In genomic region chr11:95066721-95067041, GRCh38 we compare ENCODE assay signal across 8 cellular contexts. TPM values are rescaled to one million over a fixed set of nuclear protein-coding genes. Genes with fewer than 3 reads are reported as not detected.
A peak's percentile ranks its signal among the peaks of the same experiment; 100 is the strongest.
DNase-seq lines count a peak whose midpoint lies in the region; ATAC-seq and TF ChIP-seq lines count a peak whose summit lies in the region.

Gene SRSF8, plus strand, starts transcription at chr11:95066919. Its CDS starts 308 bp downstream, at chr11:95067227.

- TF ChIP-seq CTCF in DND-41 (IDR thresholded peaks at IDR 0.05; ENCODE audit: borderline replicate concordance, extremely low read depth, low read length, poor library complexity, severe bottlenecking): no peak

- H3K36me3 Mint-ChIP-seq in activated T-helper 1 cell treated with anti-CD3 and anti-CD28 coated beads, Interleukin-12 subunit alpha, Interleukin-12 subunit beta, Interleukin-2, Interleukin-4 antibody, amounts not matched to agents 30 ng/mL and 10 ng/mL and 1 ng/mL, durations not matched to agents 14 hours and 24 hours and 36 hours (ENCODE audit: low read depth): peaks cover 14% of the 10 kb centered on the region

- H3K4me3 Mint-ChIP-seq in activated T-helper 1 cell treated with anti-CD3 and anti-CD28 coated beads, Interleukin-12 subunit alpha, Interleukin-12 subunit beta, Interleukin-2, Interleukin-4 antibody, amounts not matched to agents 30 ng/mL and 10 ng/mL and 1 ng/mL, durations not matched to agents 14 hours and 24 hours and 36 hours: peak within 1 kb of the TSS; percentile 95

- H3K9me3 Mint-ChIP-seq in activated T-helper 1 cell treated with anti-CD3 and anti-CD28 coated beads, Interleukin-12 subunit alpha, Interleukin-12 subunit beta, Interleukin-2, Interleukin-4 antibody, amounts not matched to agents 30 ng/mL and 10 ng/mL and 1 ng/mL, durations not matched to agents 14 hours and 24 hours and 36 hours: no peaks in the 10 kb centered on the region

- DNase-seq in DND-41 (no peak), HS-5 (ENCODE audit: low read depth) (peak; percentile 3), left ventricle myocardium superior (no peak), skeletal muscle cell (ENCODE audit: low read depth) (no peak), dedifferentiated amniotic fluid mesenchymal stem cell (ENCODE audit: extremely low spot score) (no peak), AML-193 (lab: John Stamatoyannopoulos, UW) (no peak)
- DNase-seq in activated T-helper 1 cell treated with anti-CD3 and anti-CD28 coated beads, Interleukin-12 subunit alpha, Interleukin-12 subunit beta, Interleukin-2, Interleukin-4 antibody, amounts not matched to agents 30 ng/mL and 10 ng/mL and 1 ng/mL, durations not matched to agents 14 hours and 24 hours and 36 hours (ENCODE audit: low spot score): no peak

- H3K4me1 Mint-ChIP-seq in activated T-helper 1 cell treated with anti-CD3 and anti-CD28 coated beads, Interleukin-12 subunit alpha, Interleukin-12 subunit beta, Interleukin-2, Interleukin-4 antibody, amounts not matched to agents 30 ng/mL and 10 ng/mL and 1 ng/mL, durations not matched to agents 14 hours and 24 hours and 36 hours (ENCODE audit: low read depth): peaks cover 28% of the 10 kb centered on the region

- H3K4me1 ChIP-seq in DND-41 (ENCODE audit: insufficient read depth, low read length): peaks cover 28% of the 10 kb centered on the region

- H3K27me3 ChIP-seq in DND-41 (ENCODE audit: insufficient read depth, low read length, poor library complexity): no peaks in the 10 kb centered on the region

- peak within 1 kb of the TSS; percentile 77 for H3K4me2 ChIP-seq in DND-41 (ENCODE audit: insufficient read depth, low read length)

- H3K27ac Mint-ChIP-seq in activated T-helper 1 cell treated with anti-CD3 and anti-CD28 coated beads, Interleukin-12 subunit alpha, Interleukin-12 subunit beta, Interleukin-2, Interleukin-4 antibody, amounts not matched to agents 30 ng/mL and 10 ng/mL and 1 ng/mL, durations not matched to agents 14 hours and 24 hours and 36 hours: peak within 1 kb of the TSS; percentile 96

- peak within 1 kb of the TSS; percentile 62 to 73 for H3K4me3 ChIP-seq in DND-41 (ENCODE audit: low read depth in 1 of 2, low read length in 2 of 2)
- H3K4me3 ChIP-seq in skeletal muscle cell (ENCODE audit: low read depth, low read length): peak within 1 kb of the TSS; percentile 86

- no peaks in the 10 kb centered on the region for H3K9me3 ChIP-seq in DND-41 (ENCODE audit: insufficient read depth, low read length, severe bottlenecking)

- peak within 1 kb of the TSS; percentile 84 for H2AFZ ChIP-seq in DND-41 (ENCODE audit: low read depth, low read length)

- H4K20me1 ChIP-seq in DND-41 (ENCODE audit: insufficient read depth, low read length): peaks cover 4% of the 10 kb centered on the region; the same call in 1 of the 2 replicates

- H3K9ac ChIP-seq in DND-41 (ENCODE audit: low read depth, low read length): peak within 1 kb of the TSS; percentile 69

- H3K27me3 Mint-ChIP-seq in activated T-helper 1 cell treated with anti-CD3 and anti-CD28 coated beads, Interleukin-12 subunit alpha, Interleukin-12 subunit beta, Interleukin-2, Interleukin-4 antibody, amounts not matched to agents 30 ng/mL and 10 ng/mL and 1 ng/mL, durations not matched to agents 14 hours and 24 hours and 36 hours (ENCODE audit: insufficient read depth): peaks cover 28% of the 10 kb centered on the region

- peaks cover 4% of the 10 kb centered on the region; the same call in 1 of the 2 replicates for H3K36me3 ChIP-seq in DND-41 (ENCODE audit: insufficient read depth, low read length)

- peak within 1 kb of the TSS; percentile 87 for H3K27ac ChIP-seq in DND-41 (ENCODE audit: low read length)

- intact Hi-C loops in activated T-helper 1 cell treated with anti-CD3 and anti-CD28 coated beads, Interleukin-12 subunit alpha, Interleukin-12 subunit beta, Interleukin-2, Interleukin-4 antibody, amounts not matched to agents 30 ng/mL and 10 ng/mL and 1 ng/mL, durations not matched to agents 14 hours and 24 hours and 36 hours (cut with micrococcal nuclease): loop anchor here (1.0 to 10.0 kb wide), 7 partner anchors 444 to 1326 kb away; partner anchors contain the start of genes ANKRD49, C11orf54, CCDC82 and FUT4
- intact Hi-C loops in left ventricle myocardium superior (cut with micrococcal nuclease): loop anchor here (10.0 kb wide), 1 partner anchor 92 kb away; the partner anchor contains the start of genes CWC15 and KDM4D

- H3K79me2 ChIP-seq in DND-41 (ENCODE audit: insufficient read depth, low read length): peaks cover 33% of the 10 kb centered on the region

- peak; percentile 40 for ATAC-seq in DND-41 (ENCODE audit: insufficient read depth, low read depth)
- peak; percentile 42 for ATAC-seq in GM21390 (IDR thresholded peaks at IDR 0.05; ENCODE audit: unreplicated experiment)
- ATAC-seq in left ventricle myocardium superior: no peak

RNA-seq across cellular contexts. Expression of gene SRSF8, which starts in this region (rescaled TPM):
- total RNA-seq in activated T-helper 1 cell treated with anti-CD3 and anti-CD28 coated beads, Interleukin-12 subunit alpha, Interleukin-12 subunit beta, Interleukin-2, Interleukin-4 antibody, amounts not matched to agents 30 ng/mL and 10 ng/mL and 1 ng/mL, durations not matched to agents 14 hours and 24 hours and 36 hours: 53.1 and 58.2 TPM in 2 replicates
- total RNA-seq in left ventricle myocardium superior: 24.9 TPM
